ENCODE assay signal across 17 cellular contexts in genomic region chr5:142644127-142644526, GRCh38. TPM values are rescaled to one million over a fixed set of nuclear protein-coding genes. Genes with fewer than 3 reads are reported as not detected.
DNase-seq lines count a peak whose midpoint lies in the region; ATAC-seq, FAIRE-seq and TF ChIP-seq lines count a peak whose summit lies in the region.
"Had no signal": no experiment of that assay in that cellular context is flagged by ENCODE, and none has a peak within 500 bp of the region (broad histone marks: within the 10 kb centered on the region; RNA-seq: fewer than 3 reads in every experiment).

No MANE protein-coding gene starts in this region.

- peak; percentile 43 for ATAC-seq in RWPE2 (ENCODE audit: low read depth)
- ATAC-seq in activated T-cell treated with anti-CD3 and anti-CD28 coated beads, Interleukin-2, amount 50 U/mL, for 4 hours = no peak
- ATAC-seq in activated CD4-positive, alpha-beta T cell treated with anti-CD3 and anti-CD28 coated beads for 36 hours = no peak

- no peaks in the 10 kb centered on the region for H3K9me3 Mint-ChIP-seq in activated T-cell treated with anti-CD3 and anti-CD28 coated beads, Interleukin-2, amount 50 U/mL, for 4 hours
- H3K9me3 Mint-ChIP-seq in activated CD4-positive, alpha-beta T cell treated with anti-CD3 and anti-CD28 coated beads for 36 hours (ENCODE audit: low read depth) = no peaks in the 10 kb centered on the region

- H3K27ac Mint-ChIP-seq in activated CD4-positive, alpha-beta T cell treated with anti-CD3 and anti-CD28 coated beads for 36 hours = no peak overlapping the region

- TF ChIP-seq EP300 in sigmoid colon (IDR thresholded peaks at IDR 0.05) = no peak

- no peak for FAIRE-seq in kidney (lab: Jason Lieb, UNC)
- FAIRE-seq: D721Med, endometrium, H1 had no signal

- no peaks in the 10 kb centered on the region for H3K36me3 Mint-ChIP-seq in activated T-cell treated with anti-CD3 and anti-CD28 coated beads, Interleukin-2, amount 50 U/mL, for 4 hours (ENCODE audit: insufficient read depth)
- no peaks in the 10 kb centered on the region for H3K36me3 Mint-ChIP-seq in activated CD4-positive, alpha-beta T cell treated with anti-CD3 and anti-CD28 coated beads for 36 hours (ENCODE audit: low read depth)

- POLR2A ChIA-PET in activated CD4-positive, alpha-beta T cell treated with anti-CD3 and anti-CD28 coated beads for 36 hours (lab: Charles Lee) = interaction anchor here (1.0 kb wide), 1 partner anchor 12 kb away, joined by 4 read pairs; no protein-coding TSS in a partner anchor

- peaks cover 16% of the 10 kb centered on the region for H3K27me3 Mint-ChIP-seq in activated T-cell treated with anti-CD3 and anti-CD28 coated beads, Interleukin-2, amount 50 U/mL, for 4 hours (ENCODE audit: low read depth)
- peaks cover 14% of the 10 kb centered on the region for H3K27me3 Mint-ChIP-seq in activated CD4-positive, alpha-beta T cell treated with anti-CD3 and anti-CD28 coated beads for 36 hours

- H2AFZ ChIP-seq in fibroblast of lung (ENCODE audit: low read length) = no peak overlapping the region

- no peak for TF ChIP-seq CTCF in RWPE2 (IDR thresholded peaks at IDR 0.05; ENCODE audit: poor library complexity, severe bottlenecking)
- TF ChIP-seq CTCF in fibroblast of lung (conservative IDR thresholded peaks at IDR 0.05 in 1 of 2, IDR thresholded peaks at IDR 0.05 in 1 of 2; ENCODE audit: low read depth in 1 of 2, low read length in 2 of 2) = no peak
- no peak for TF ChIP-seq CTCF in sigmoid colon (IDR thresholded peaks at IDR 0.05)
- no peak for TF ChIP-seq CTCF in kidney (IDR thresholded peaks at IDR 0.05; ENCODE audit: borderline replicate concordance, extremely low read depth, insufficient read depth)

- no peak overlapping the region for H3K9ac ChIP-seq in fibroblast of lung (ENCODE audit: insufficient read depth, low read length)
- H3K9ac ChIP-seq in kidney (ENCODE audit: low read length in 2 of 2) = no peak overlapping the region

- H3K27ac ChIP-seq in RWPE2 (ENCODE audit: poor library complexity, severe bottlenecking) (peak overlapping the region; percentile 94), fibroblast of lung (ENCODE audit: insufficient read depth, low read length) (peak overlapping the region; percentile 66), sigmoid colon (peak overlapping the region; percentile 59 to 83 (median 67)), kidney (ENCODE audit: low read depth in 2 of 2, low read length in 2 of 2) (peak overlapping the region in 1 of 2 donors; percentile 36)
- H3K27ac ChIP-seq: cardiac muscle cell, lower lobe of right lung, SJCRH30, suprapubic skin had no signal

- intact Hi-C loops in sigmoid colon (cut with DNase I) = no loop called here
- intact Hi-C loops in kidney (cut with DNase I) = no loop called here
- intact Hi-C loops in activated CD4-positive, alpha-beta T cell treated with anti-CD3 and anti-CD28 coated beads for 36 hours (cut with DNase I, micrococcal nuclease) = no loop called here

- 80% methylated on average over 5 of the region's 5 CpGs for WGBS in sigmoid colon, 2 donors

- no peaks in the 10 kb centered on the region for H3K4me1 Mint-ChIP-seq in activated T-cell treated with anti-CD3 and anti-CD28 coated beads, Interleukin-2, amount 50 U/mL, for 4 hours (ENCODE audit: low read depth)
- peaks cover 3% of the 10 kb centered on the region for H3K4me1 Mint-ChIP-seq in activated CD4-positive, alpha-beta T cell treated with anti-CD3 and anti-CD28 coated beads for 36 hours

- H4K20me1 ChIP-seq in fibroblast of lung (ENCODE audit: control insufficient read depth, extremely low read depth, insufficient read depth, low read length) = no peaks in the 10 kb centered on the region

- H3K9me3 ChIP-seq in RWPE2 (ENCODE audit: severe bottlenecking) (no peaks in the 10 kb centered on the region), fibroblast of lung (ENCODE audit: control insufficient read depth, insufficient read depth, low read depth, low read length) (no peaks in the 10 kb centered on the region), sigmoid colon (no peaks in the 10 kb centered on the region), kidney (ENCODE audit: control insufficient read depth in 1 of 2, low read length in 2 of 2) (no peaks in the 10 kb centered on the region)
- H3K9me3 ChIP-seq: lower lobe of right lung, suprapubic skin had no signal

- peak; percentile 10 for DNase-seq in ELF-1 (ENCODE audit: low read depth, low spot score)
- DNase-seq in RWPE2 (ENCODE audit: low spot score) = no peak
- peak in 1 of 2 donors; percentile 52 for DNase-seq in fibroblast of lung (ENCODE audit: low read depth in 2 of 2)
- no peak for DNase-seq in sigmoid colon
- DNase-seq in kidney = no peak
- DNase-seq in activated T-cell treated with anti-CD3 and anti-CD28 coated beads, Interleukin-2, amount 50 U/mL, for 4 hours = no peak
- no peak for DNase-seq in activated CD4-positive, alpha-beta T cell treated with anti-CD3 and anti-CD28 coated beads for 36 hours
- DNase-seq in NCI-H446 (lab: John Stamatoyannopoulos, UW) = no peak
- DNase-seq: lower lobe of right lung; NCI-H2029; NK-92 treated with Interleukin-12 subunit alpha and Interleukin-12 subunit beta, amount 100 ng/mL, for 24 hours; SJCRH30 had no signal

- H3K4me3 Mint-ChIP-seq in activated T-cell treated with anti-CD3 and anti-CD28 coated beads, Interleukin-2, amount 50 U/mL, for 4 hours = no peak overlapping the region
- H3K4me3 Mint-ChIP-seq in activated CD4-positive, alpha-beta T cell treated with anti-CD3 and anti-CD28 coated beads for 36 hours = no peak overlapping the region

- H3K4me3 ChIP-seq in RWPE2 (ENCODE audit: severe bottlenecking) (no peak overlapping the region), fibroblast of lung (replicated peaks in 1 of 4; ENCODE audit: control extremely low read depth in 1 of 4, insufficient read depth in 1 of 4, low read depth in 3 of 4, low read length in 4 of 4) (no peak overlapping the region), sigmoid colon (no peak overlapping the region), kidney (ENCODE audit: low read length in 2 of 2) (no peak overlapping the region)
- H3K4me3 ChIP-seq: cardiac muscle cell, lower lobe of right lung, SJCRH30, suprapubic skin had no signal

- H3K4me2 ChIP-seq in fibroblast of lung (ENCODE audit: extremely low read depth, insufficient read depth, low read length) = no peak overlapping the region

- H3K36me3 ChIP-seq in RWPE2 (ENCODE audit: low read depth) = no peaks in the 10 kb centered on the region
- no peaks in the 10 kb centered on the region for H3K36me3 ChIP-seq in fibroblast of lung (ENCODE audit: control insufficient read depth, insufficient read depth, low read length)
- no peaks in the 10 kb centered on the region for H3K36me3 ChIP-seq in sigmoid colon
- H3K36me3 ChIP-seq in kidney (ENCODE audit: control insufficient read depth in 1 of 2, insufficient read depth in 2 of 2, low read length in 2 of 2) = no peaks in the 10 kb centered on the region
- H3K36me3 ChIP-seq: cardiac muscle cell, lower lobe of right lung, SJCRH30, suprapubic skin had no signal

- H3K4me1 ChIP-seq in RWPE2 (ENCODE audit: insufficient read depth, poor library complexity, severe bottlenecking) (peaks cover 20% of the 10 kb centered on the region), fibroblast of lung (ENCODE audit: control insufficient read depth, extremely low read depth, insufficient read depth, low read length) (peaks cover 16% of the 10 kb centered on the region), sigmoid colon (peaks cover 0 to 36% (median 27%) of the 10 kb centered on the region in 4 donors), kidney (ENCODE audit: control insufficient read depth in 1 of 2, insufficient read depth in 1 of 2, low read depth in 1 of 2, low read length in 2 of 2) (no peaks in the 10 kb centered on the region)
- H3K4me1 ChIP-seq: SJCRH30 had no signal

- no peak for TF ChIP-seq POLR2A in sigmoid colon (IDR thresholded peaks at IDR 0.05)

- no peaks in the 10 kb centered on the region for H3K79me2 ChIP-seq in fibroblast of lung (ENCODE audit: control insufficient read depth, insufficient read depth, low read length)

- CTCF ChIA-PET in activated CD4-positive, alpha-beta T cell treated with anti-CD3 and anti-CD28 coated beads for 36 hours (lab: Charles Lee) = interaction anchor here (0.6 to 4.5 kb wide), 5 partner anchors 11 to 975 kb away, joined by 3 to 34 read pairs (median 6); no protein-coding TSS in a partner anchor

- H3K27me3 ChIP-seq in RWPE2 (ENCODE audit: insufficient read depth, poor library complexity, severe bottlenecking) = no peaks in the 10 kb centered on the region
- no peaks in the 10 kb centered on the region for H3K27me3 ChIP-seq in fibroblast of lung (ENCODE audit: control insufficient read depth, insufficient read depth, low read length)
- H3K27me3 ChIP-seq in sigmoid colon = no peaks in the 10 kb centered on the region
- H3K27me3 ChIP-seq: cardiac muscle cell, SJCRH30 had no signal

RNA-seq across cellular contexts. Expression of gene FGF1, which starts 41.8 kb away (rescaled TPM):
- total RNA-seq in fibroblast of lung = 0.77 and 3.5 TPM in 2 replicates
- 6.9 and 17.7 TPM in 2 replicates for polyA plus RNA-seq in fibroblast of lung
- 7.1 and 23.9 TPM in 2 replicates for polyA plus RNA-seq in fibroblast of lung (2012)
- polyA minus RNA-seq in fibroblast of lung (ENCODE audit: low replicate concordance) = 7.0 and 7.5 TPM in 2 replicates
- 1 to 10 TPM; 2.0 to 5.4 (median 3.8) TPM for total RNA-seq in sigmoid colon
- polyA plus RNA-seq in sigmoid colon = 1 to 10 TPM in 2 of 3 donors, under 1 TPM in 1; 0.60 to 1.8 (median 1.1) TPM
- 2.1 TPM for total RNA-seq in kidney
- polyA plus RNA-seq in kidney (ENCODE audit: insufficient read depth, low read depth, low replicate concordance) = 89.7 TPM
- not detected for total RNA-seq in activated T-cell treated with anti-CD3 and anti-CD28 coated beads, Interleukin-2, amount 50 U/mL, for 4 hours
- total RNA-seq in activated CD4-positive, alpha-beta T cell treated with anti-CD3 and anti-CD28 coated beads for 36 hours = not detected
- total RNA-seq: cardiac muscle cell, SJCRH30 had no signal
- polyA plus RNA-seq: cardiac muscle cell had no signal
